In genomic region chrX:103831342-103831802, GRCh38 we compare ENCODE assay signal across 8 cellular contexts. TPM values are rescaled to one million over a fixed set of nuclear protein-coding genes. Genes with fewer than 3 reads are reported as not detected.
DNase-seq lines count a peak whose midpoint lies in the region; ATAC-seq and TF ChIP-seq lines count a peak whose summit lies in the region.

No MANE protein-coding gene starts in this region.

- peak overlapping the region; percentile 70 for H3K4me3 Mint-ChIP-seq in WTC11

- no peaks in the 10 kb centered on the region for H3K36me3 Mint-ChIP-seq in WTC11

- H3K4me1 Mint-ChIP-seq in WTC11, result peaks cover 6% of the 10 kb centered on the region

- CTCF ChIA-PET in WTC11 (lab: Charles Lee), result interaction anchor here (1.1 to 2.1 kb wide), 4 partner anchors 14 to 298 kb away, joined by 4 to 20 read pairs (median 6); no protein-coding TSS in a partner anchor

- peaks cover 0 to 34% (median 3%) of the 10 kb centered on the region in 3 donors for H3K4me1 ChIP-seq in gastroesophageal sphincter
- H3K4me1 ChIP-seq in sigmoid colon, result peaks cover 0 to 29% (median 4%) of the 10 kb centered on the region in 4 donors

- ATAC-seq in HG02973 (IDR thresholded peaks at IDR 0.05; ENCODE audit: unreplicated experiment), result peak; percentile 28
- ATAC-seq in WTC11, result peak; percentile 27
- ATAC-seq in gastroesophageal sphincter, result peak; percentile 5
- ATAC-seq in HG03045 (IDR thresholded peaks at IDR 0.05; ENCODE audit: unreplicated experiment), result no peak

- DNase-seq in activated CD8-positive, alpha-beta memory T cell treated with anti-CD3 and anti-CD28 coated beads for 1 hour (ENCODE audit: extremely low read depth in 1 of 2, low read depth in 1 of 2), result peak; percentile 27 to 38
- no peak for DNase-seq in activated CD8-positive, alpha-beta memory T cell treated with anti-CD3 and anti-CD28 coated beads, Interleukin-2, amount 50 U/mL, for 48 hours
- DNase-seq in WTC11 (ENCODE audit: low spot score) (no peak), sigmoid colon (no peak), epidermal melanocyte (ENCODE audit: insufficient read length, low spot score) (no peak)

- no peak overlapping the region for H3K27ac Mint-ChIP-seq in WTC11

- H3K27ac ChIP-seq in gastroesophageal sphincter (peak overlapping the region; percentile 79 to 89 (median 88)), sigmoid colon (peak overlapping the region; percentile 82 to 88 (median 86))

- H3K9me3 Mint-ChIP-seq in WTC11, result no peaks in the 10 kb centered on the region

- TF ChIP-seq CTCF in WTC11 (IDR thresholded peaks at IDR 0.05), result no peak
- no peak for TF ChIP-seq CTCF in gastroesophageal sphincter (IDR thresholded peaks at IDR 0.05)
- TF ChIP-seq CTCF in sigmoid colon (IDR thresholded peaks at IDR 0.05), result no peak

- H3K36me3 ChIP-seq in gastroesophageal sphincter (no peaks in the 10 kb centered on the region), sigmoid colon (no peaks in the 10 kb centered on the region)

- no peak for TF ChIP-seq EP300 in gastroesophageal sphincter (IDR thresholded peaks at IDR 0.05)
- no peak for TF ChIP-seq EP300 in sigmoid colon (IDR thresholded peaks at IDR 0.05)

- H3K4me3 ChIP-seq in gastroesophageal sphincter, result peak overlapping the region; percentile 71 to 76
- peak overlapping the region; percentile 55 to 67 (median 64) for H3K4me3 ChIP-seq in sigmoid colon

- WGBS in gastroesophageal sphincter (ENCODE audit: low coverage in 1 of 2), 2 donors, result 30% methylated on average over 2 of the region's 11 CpGs; no CpG with 5 or more reads in 1 of the 2 donors
- 12 to 22% methylated on average over 11 of the region's 11 CpGs for WGBS in sigmoid colon, 2 donors

- H3K27me3 ChIP-seq in gastroesophageal sphincter, result no peaks in the 10 kb centered on the region
- H3K27me3 ChIP-seq in sigmoid colon, result peaks cover 0 to 3% (median 0%) of the 10 kb centered on the region in 3 donors

- H3K9me3 ChIP-seq in gastroesophageal sphincter (no peaks in the 10 kb centered on the region), sigmoid colon (no peaks in the 10 kb centered on the region)

- intact Hi-C loops in sigmoid colon (cut with DNase I), result loop anchor here (5.0 kb wide), 1 partner anchor 144 kb away; the partner anchor contains the start of gene MORF4L2

- no peak for TF ChIP-seq POLR2A in gastroesophageal sphincter (IDR thresholded peaks at IDR 0.05)
- no peak for TF ChIP-seq POLR2A in sigmoid colon (IDR thresholded peaks at IDR 0.05)

- H3K27me3 Mint-ChIP-seq in WTC11 (ENCODE audit: low read depth), result peaks cover 67% of the 10 kb centered on the region

- POLR2A ChIA-PET in WTC11 (lab: Charles Lee), result interaction anchor here (1.1 kb wide), 1 partner anchor 328 kb away, joined by 4 read pairs; no protein-coding TSS in a partner anchor

TF ChIP-seq in WTC11, 78 proteins besides CTCF, POLR2A, EP300 and RAD21:
- TF ChIP-seq ETV6 (CRISPR knock-in tag; IDR thresholded peaks at IDR 0.05), result no peak
- no peak for TF ChIP-seq SOX15 (CRISPR knock-in tag; IDR thresholded peaks at IDR 0.05)
- TF ChIP-seq IRF1 (CRISPR knock-in tag; IDR thresholded peaks at IDR 0.05), result no peak
- no peak for TF ChIP-seq ZNF425 (CRISPR knock-in tag; conservative IDR thresholded peaks at IDR 0.05)
- no peak for TF ChIP-seq ZNF512 (CRISPR knock-in tag; IDR thresholded peaks at IDR 0.05; ENCODE audit: borderline replicate concordance)
- TF ChIP-seq ZNF396 (CRISPR knock-in tag; IDR thresholded peaks at IDR 0.05; ENCODE audit: borderline replicate concordance), result no peak
- TF ChIP-seq GTF2I (CRISPR knock-in tag; conservative IDR thresholded peaks at IDR 0.05), result no peak
- no peak for TF ChIP-seq IRF2 (CRISPR knock-in tag; IDR thresholded peaks at IDR 0.05; ENCODE audit: borderline replicate concordance, low read depth)
- TF ChIP-seq FOXK1 (CRISPR knock-in tag; IDR thresholded peaks at IDR 0.05), result no peak
- TF ChIP-seq SMAD4 (CRISPR knock-in tag; IDR thresholded peaks at IDR 0.05), result no peak

RNA-seq across cellular contexts. Expression of gene RAB9B, which starts 0.7 kb away (rescaled TPM):
- total RNA-seq in WTC11 (2021) (0.22 to 0.44 TPM (median 0.25 TPM) in 3 replicates), gastroesophageal sphincter (10 to 100 TPM in 3 of 4 donors, 1 to 10 TPM in 1; 9.4 to 25.4 (median 13.0) TPM), sigmoid colon (10 to 100 TPM in 3 of 4 donors, 1 to 10 TPM in 1; 9.2 to 18.8 (median 12.6) TPM)
- under 1 TPM; under 0.01 to 0.64 (median 0.23) TPM for polyA plus RNA-seq in sigmoid colon

RNA-seq across cellular contexts. Expression of gene PLP1, which starts 54.7 kb away (rescaled TPM):
- total RNA-seq in WTC11 (2021) (29.2 to 31.3 TPM (median 29.5 TPM) in 3 replicates), gastroesophageal sphincter (10 to 100 TPM; 20.3 to 51.5 (median 33.0) TPM), sigmoid colon (100 to 1,000 TPM in 1 of 4 donors, 10 to 100 TPM in 3; 32.7 to 112 (median 47.0) TPM)
- 10 to 100 TPM in 1 of 3 donors, 1 to 10 TPM in 2; 1.6 to 10.2 (median 3.6) TPM for polyA plus RNA-seq in sigmoid colon

Comparison
In these comparisons a context has a peak if more than half of its experiments do, and no peak if none do; other contexts are left out.
1. DNase-seq: peak in activated CD8-positive, alpha-beta memory T cell treated with anti-CD3 and anti-CD28 coated beads for 1 hour (2 of 2); none in activated CD8-positive, alpha-beta memory T cell treated with anti-CD3 and anti-CD28 coated beads, Interleukin-2, amount 50 U/mL, for 48 hours (single experiment), WTC11 (single experiment), sigmoid colon (single experiment) and epidermal melanocyte (single experiment).